Comparison of ENCODE assay signal across 23 cellular contexts in genomic region chr18:35111086-35111485, GRCh38.
"Had no signal": no experiment of that assay in that cellular context is flagged by ENCODE, and none has a peak within 500 bp of the region (broad histone marks: within the 10 kb centered on the region; RNA-seq: fewer than 3 reads in every experiment).

No MANE protein-coding gene starts in this region.

- H3K27me3 Mint-ChIP-seq: activated T-helper 17 cell treated with anti-CD3 and anti-CD28 coated beads, Interleukin-2, amount 50 U/mL, for 72 hours; stimulated activated naive B cell treated with anti-CD40 and anti-IgM and Interleukin-4, amounts not matched to agents 10 μg/mL and 1 μg/mL and 100 μg/mL, for 72 hours had no signal

- H3K4me1 ChIP-seq: lower lobe of right lung, pancreas, sigmoid colon, uterus had no signal

- H3K9me3 Mint-ChIP-seq: activated T-helper 17 cell treated with anti-CD3 and anti-CD28 coated beads, Interleukin-2, amount 50 U/mL, for 72 hours had no signal

- H3K9me3 ChIP-seq: lower lobe of right lung, mucosa of descending colon, pancreas, sigmoid colon, SK-N-SH had no signal

- DNase-seq: activated CD4-positive, alpha-beta T cell treated with anti-CD3 and anti-CD28 coated beads, Interleukin-2, amount 50 U/mL, for 1 hour; amygdala; caudate nucleus; effector CD8-positive, alpha-beta T cell; foreskin melanocyte; glutamatergic neuron; islet precursor cell; left colon; lower lobe of right lung; mesendoderm; mucosa of descending colon; nephron progenitor cell; pancreas; sigmoid colon; SK-N-SH; stimulated activated CD4-positive, alpha-beta T cell treated with anti-CD3 and anti-CD28 coated beads, Interleukin-15, amount 100 ng/mL, for 24 hours; stimulated activated naive B cell treated with anti-CD40 and anti-IgM and Interleukin-4, amounts not matched to agents 10 μg/mL and 1 μg/mL and 100 μg/mL, for 72 hours; uterus had no signal

- H3K27ac ChIP-seq: lower lobe of right lung, pancreas, sigmoid colon, uterus, VCaP had no signal

- H3K4me3 ChIP-seq: lower lobe of right lung, mucosa of descending colon, pancreas, sigmoid colon, smooth muscle cell, uterus had no signal

- H3K27me3 ChIP-seq: pancreas, sigmoid colon, uterus had no signal

- H3K27ac Mint-ChIP-seq: activated T-helper 17 cell treated with anti-CD3 and anti-CD28 coated beads, Interleukin-2, amount 50 U/mL, for 72 hours; nephron progenitor cell; stimulated activated naive B cell treated with anti-CD40 and anti-IgM and Interleukin-4, amounts not matched to agents 10 μg/mL and 1 μg/mL and 100 μg/mL, for 72 hours had no signal

- ATAC-seq: activated CD4-positive, CD25-positive, alpha-beta regulatory T cell treated with anti-CD3 and anti-CD28 coated beads, Interleukin-2, amount 50 U/mL, for 24 hours; activated T-helper 17 cell treated with anti-CD3 and anti-CD28 coated beads, Interleukin-2, amount 50 U/mL, for 72 hours; esophagus mucosa; left colon; lower lobe of right lung; mucosa of descending colon; pancreas; stimulated activated naive B cell treated with anti-CD40 and anti-IgM and Interleukin-4, amounts not matched to agents 10 μg/mL and 1 μg/mL and 100 μg/mL, for 72 hours had no signal

- H3K4me3 Mint-ChIP-seq: activated T-helper 17 cell treated with anti-CD3 and anti-CD28 coated beads, Interleukin-2, amount 50 U/mL, for 72 hours; nephron progenitor cell; stimulated activated naive B cell treated with anti-CD40 and anti-IgM and Interleukin-4, amounts not matched to agents 10 μg/mL and 1 μg/mL and 100 μg/mL, for 72 hours had no signal

- H3K36me3 ChIP-seq: lower lobe of right lung, pancreas, sigmoid colon, uterus had no signal
